In genomic region chr2:45986509-45986908, GRCh38 we compare ENCODE assay signal across 20 cellular contexts.
A peak's percentile ranks its signal among the peaks of the same experiment; 100 is the strongest.
DNase-seq lines count a peak whose midpoint lies in the region; ATAC-seq and TF ChIP-seq lines count a peak whose summit lies in the region.
"Had no signal": no experiment of that assay in that cellular context is flagged by ENCODE, and none has a peak within 500 bp of the region (broad histone marks: within the 10 kb centered on the region; RNA-seq: fewer than 3 reads in every experiment).

No MANE protein-coding gene starts in this region.

- in situ Hi-C loops in transverse colon (cut with MboI; ENCODE audit: low pct_ligation_motif_present in 1 of 4, low pct_unique_long_range_greater_than_20kb in 1 of 4, low sequenced_read_pairs in 3 of 4) = loop anchor here in 1 of 4 donors (25.0 kb wide), 1 partner anchor 651 kb away; no protein-coding TSS in a partner anchor

- H3K27me3 ChIP-seq in transverse colon = no peaks in the 10 kb centered on the region
- H3K27me3 ChIP-seq: brain microvascular endothelial cell, MG63, ovary, sigmoid colon, suprapubic skin had no signal

- no peak for TF ChIP-seq EP300 in transverse colon (IDR thresholded peaks at IDR 0.05; ENCODE audit: low read depth)

- peak; percentile 28 for DNase-seq in activated CD8-positive, alpha-beta memory T cell treated with anti-CD3 and anti-CD28 coated beads for 24 hours
- no peak for DNase-seq in activated CD8-positive, alpha-beta memory T cell treated with anti-CD3 and anti-CD28 coated beads, Interleukin-2, amount 50 U/mL, for 4 hours
- DNase-seq in activated B cell treated with CpG ODN at 0.5 μM for 24 hours (no peak), left cardiac atrium (peak; percentile 47), transverse colon (peak; percentile 21), NCI-H1105 treated with DMSO at 0.1 percent for 48 hours (lab: John Stamatoyannopoulos, UW) (no peak), DMS79 treated with DMSO at 0.1 percent for 48 hours (lab: John Stamatoyannopoulos, UW) (no peak), NCI-H2196 treated with DMSO at 0.1 percent for 48 hours (lab: John Stamatoyannopoulos, UW; ENCODE audit: unreplicated experiment) (no peak)
- DNase-seq: activated CD4-positive, alpha-beta T cell treated with anti-CD3 and anti-CD28 coated beads for 4 hours; brain microvascular endothelial cell; dermis blood vessel endothelial cell; mesendoderm; MG63; naive thymus-derived CD8-positive, alpha-beta T cell; NCI-H187; NCI-H226; ovary had no signal

- H3K27ac ChIP-seq in transverse colon = no peak overlapping the region
- H3K27ac ChIP-seq: brain microvascular endothelial cell, ovary, sigmoid colon, suprapubic skin had no signal

- H3K27me3 Mint-ChIP-seq in activated B cell treated with CpG ODN at 0.5 μM for 24 hours = no peaks in the 10 kb centered on the region
- H3K27me3 Mint-ChIP-seq: IgD-negative memory B cell; naive thymus-derived CD8-positive, alpha-beta T cell had no signal

- 69 to 83% methylated on average over 3 to 5 of the region's 5 CpGs for WGBS in transverse colon (ENCODE audit: low coverage in 1 of 2), 2 donors

- H3K9me3 Mint-ChIP-seq in activated B cell treated with CpG ODN at 0.5 μM for 24 hours = no peaks in the 10 kb centered on the region
- H3K9me3 Mint-ChIP-seq: IgD-negative memory B cell; naive thymus-derived CD8-positive, alpha-beta T cell had no signal

- TF ChIP-seq CTCF in activated B cell treated with CpG ODN at 0.5 μM for 24 hours (IDR thresholded peaks at IDR 0.05) = no peak
- no peak for TF ChIP-seq CTCF in transverse colon (IDR thresholded peaks at IDR 0.05)

- intact Hi-C loops in activated B cell treated with CpG ODN at 0.5 μM for 24 hours (cut with micrococcal nuclease) = no loop called here
- intact Hi-C loops in left cardiac atrium (cut with DNase I) = no loop called here
- intact Hi-C loops in transverse colon (cut with DNase I; ENCODE audit: low total_unique reads) = no loop called here

- no peaks in the 10 kb centered on the region for H3K36me3 ChIP-seq in transverse colon
- H3K36me3 ChIP-seq: brain microvascular endothelial cell, ovary had no signal

- peaks cover 77% of the 10 kb centered on the region for H3K36me3 Mint-ChIP-seq in activated B cell treated with CpG ODN at 0.5 μM for 24 hours (ENCODE audit: low read depth)

- peak overlapping the region; percentile 25 for H3K27ac Mint-ChIP-seq in activated B cell treated with CpG ODN at 0.5 μM for 24 hours

- H3K9me3 ChIP-seq in transverse colon = no peaks in the 10 kb centered on the region
- H3K9me3 ChIP-seq: MG63, ovary, sigmoid colon, suprapubic skin had no signal

- ATAC-seq in activated B cell treated with CpG ODN at 0.5 μM for 24 hours (ENCODE audit: low read depth) = no peak
- peak; percentile 36 to 47 for ATAC-seq in left cardiac atrium
- ATAC-seq: naive thymus-derived CD8-positive, alpha-beta T cell had no signal

- no peak overlapping the region for H3K4me3 Mint-ChIP-seq in activated B cell treated with CpG ODN at 0.5 μM for 24 hours
- H3K4me3 Mint-ChIP-seq: naive thymus-derived CD8-positive, alpha-beta T cell had no signal

- peaks cover 23% of the 10 kb centered on the region for H3K4me1 Mint-ChIP-seq in activated B cell treated with CpG ODN at 0.5 μM for 24 hours

- no peak for TF ChIP-seq POLR2A in transverse colon (IDR thresholded peaks at IDR 0.05)

- POLR2A ChIA-PET in activated B cell treated with CpG ODN at 0.5 μM for 24 hours (lab: Charles Lee) = no interaction called here

- peaks cover 1 to 29% (median 13%) of the 10 kb centered on the region in 4 donors for H3K4me1 ChIP-seq in transverse colon

- H3K4me3 ChIP-seq in transverse colon = no peak overlapping the region
- H3K4me3 ChIP-seq: MG63, ovary, sigmoid colon, suprapubic skin had no signal

- CTCF ChIA-PET in activated B cell treated with CpG ODN at 0.5 μM for 24 hours (lab: Charles Lee) = no interaction called here

Comparison
In these comparisons a context has a peak if more than half of its experiments do, and no peak if none do; other contexts are left out.
1. DNase-seq: peak in activated CD8-positive, alpha-beta memory T cell treated with anti-CD3 and anti-CD28 coated beads for 24 hours (single experiment), left cardiac atrium (single experiment) and transverse colon (single experiment); none in activated CD8-positive, alpha-beta memory T cell treated with anti-CD3 and anti-CD28 coated beads, Interleukin-2, amount 50 U/mL, for 4 hours (single experiment), activated B cell treated with CpG ODN at 0.5 μM for 24 hours (single experiment), NCI-H1105 treated with DMSO at 0.1 percent for 48 hours (single experiment), DMS79 treated with DMSO at 0.1 percent for 48 hours (single experiment) and NCI-H2196 treated with DMSO at 0.1 percent for 48 hours (single experiment).